ENCODE assay signal across 1 cellular context in genomic region chr16:1279081-1279944, GRCh38.
TF ChIP-seq lines count a peak whose summit lies in the region.

No MANE protein-coding gene starts in this region.

TF ChIP-seq in H1, 55 proteins besides CTCF, POLR2A, EP300 and RAD21:
- TF ChIP-seq SRF (IDR thresholded peaks at IDR 0.05; ENCODE audit: low read depth, low read length) (no peak), TCF12 (IDR thresholded peaks at IDR 0.05; ENCODE audit: low read depth, low read length) (no peak), SP2 (IDR thresholded peaks at IDR 0.05; ENCODE audit: low read length) (no peak), FOSL1 (IDR thresholded peaks at IDR 0.05; ENCODE audit: insufficient read depth, low read depth, low read length) (no peak), SUZ12 (IDR thresholded peaks at IDR 0.05; ENCODE audit: low read length) (no peak), ZNF274 (IDR thresholded peaks at IDR 0.05; ENCODE audit: borderline replicate concordance, extremely low read depth, low read length) (no peak), NRF1 (IDR thresholded peaks at IDR 0.05; ENCODE audit: low read depth, low read length) (no peak), HDAC6 (IDR thresholded peaks at IDR 0.05; ENCODE audit: low read depth, low read length) (no peak), TAF7 (optimal IDR thresholded peaks at IDR 0.05; ENCODE audit: borderline replicate concordance, low read depth, low read length) (no peak)
- TF ChIP-seq, protein P1, sequence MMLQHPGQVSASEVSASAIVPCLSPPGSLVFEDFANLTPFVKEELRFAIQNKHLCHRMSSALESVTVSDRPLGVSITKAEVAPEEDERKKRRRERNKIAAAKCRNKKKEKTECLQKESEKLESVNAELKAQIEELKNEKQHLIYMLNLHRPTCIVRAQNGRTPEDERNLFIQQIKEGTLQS (IDR thresholded peaks at IDR 0.05; ENCODE audit: insufficient read depth, low read depth, low read length), result no peak
